ENCODE assay signal across 21 cellular contexts in genomic region chr5:27511061-27511460, GRCh38.
"Had no signal": no experiment of that assay in that cellular context is flagged by ENCODE, and none has a peak within 500 bp of the region (broad histone marks: within the 10 kb centered on the region; RNA-seq: fewer than 3 reads in every experiment).

No MANE protein-coding gene starts in this region.

- H3K9me3 ChIP-seq: prostate gland, upper lobe of left lung had no signal

- DNase-seq: activated CD4-positive, alpha-beta T cell treated with anti-CD3 and anti-CD28 coated beads for 1 hour; activated CD4-positive, alpha-beta T cell treated with anti-CD3 and anti-CD28 coated beads, Interleukin-2, amount 50 U/mL, for 48 hours; activated gamma-delta T cell; activated naive CD8-positive, alpha-beta T cell treated with anti-CD3 and anti-CD28 coated beads for 36 hours; activated T-cell treated with anti-CD3 and anti-CD28 coated beads, Interleukin-2, amount 50 U/mL, for 48 hours; aorta; esophagus squamous epithelium; heart right ventricle; left colon; mucosa of descending colon; naive thymus-derived CD8-positive, alpha-beta T cell; nucleus accumbens; stimulated activated CD4-positive, alpha-beta T cell treated with anti-CD3 and anti-CD28 coated beads, Interleukin-4, amount 100 ng/mL, for 1 hour; stimulated activated CD8-positive, alpha-beta memory T cell treated with anti-CD3 and anti-CD28 coated beads, Interleukin-4, amount 100 ng/mL, for 48 hours; stimulated activated naive CD8-positive, alpha-beta T cell treated with anti-CD3 and anti-CD28 coated beads, Interleukin-15, Interleukin-2, amounts not matched to agents 100 U/mL and 50 U/mL, for 24 hours; T1000; upper lobe of left lung had no signal

- H3K4me3 ChIP-seq: cardiac muscle cell, esophagus squamous epithelium, heart right ventricle, mucosa of descending colon, prostate gland, suprapubic skin, upper lobe of left lung had no signal

- H3K36me3 ChIP-seq: cardiac muscle cell, esophagus squamous epithelium, heart right ventricle, prostate gland, suprapubic skin, upper lobe of left lung had no signal

- H3K4me1 ChIP-seq: esophagus squamous epithelium, foreskin keratinocyte, heart right ventricle, prostate gland, suprapubic skin, upper lobe of left lung had no signal

- H3K27ac ChIP-seq: cardiac muscle cell, esophagus squamous epithelium, foreskin keratinocyte, heart right ventricle, prostate gland, suprapubic skin, upper lobe of left lung had no signal

- H3K27me3 ChIP-seq: cardiac muscle cell, esophagus squamous epithelium, foreskin keratinocyte, heart right ventricle, suprapubic skin, upper lobe of left lung had no signal

- ATAC-seq: foreskin keratinocyte; heart right ventricle; left colon; mucosa of descending colon; naive thymus-derived CD8-positive, alpha-beta T cell; stimulated activated naive CD8-positive, alpha-beta T cell treated with anti-CD3 and anti-CD28 coated beads, Interleukin-15, Interleukin-2, amounts not matched to agents 100 U/mL and 50 U/mL, for 24 hours had no signal
